In the genomic region with DNA sequence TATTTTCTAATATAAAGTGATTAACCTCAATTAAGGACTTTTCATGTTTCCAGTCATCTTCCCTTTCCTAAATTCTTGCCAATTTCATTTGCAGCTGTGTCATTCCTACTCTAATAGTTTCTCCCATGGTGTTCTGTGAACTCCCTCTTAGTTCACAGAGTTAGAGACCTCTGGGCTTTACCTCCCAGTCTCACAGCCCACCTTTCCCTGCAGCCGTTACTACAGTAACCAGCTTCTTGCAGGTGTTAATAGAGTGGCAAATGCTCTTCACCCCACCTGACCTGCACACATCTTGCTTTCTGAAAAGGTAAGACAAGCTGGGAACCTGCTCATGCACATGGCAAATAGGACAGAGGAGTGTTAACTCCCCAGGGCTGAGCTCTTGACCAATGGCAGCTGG, we compare ENCODE assay signal across 24 cellular contexts.
"Had no signal": no experiment of that assay in that cellular context is flagged by ENCODE, and none has a peak within 500 bp of the region (broad histone marks: within the 10 kb centered on the region; RNA-seq: fewer than 3 reads in every experiment).

No MANE protein-coding gene starts in this region.

- H3K9me3 ChIP-seq: colonic mucosa, esophagus muscularis mucosa, gastroesophageal sphincter, heart left ventricle, left lung, lower lobe of right lung, mucosa of descending colon had no signal

- H3K36me3 ChIP-seq: colonic mucosa, esophagus muscularis mucosa, gastroesophageal sphincter, heart left ventricle, left lung, lower lobe of right lung had no signal

- H3K4me3 ChIP-seq: colonic mucosa, esophagus muscularis mucosa, gastroesophageal sphincter, heart left ventricle, hepatocyte, left lung, lower lobe of right lung, mucosa of descending colon had no signal

- H3K27ac ChIP-seq: colonic mucosa, esophagus muscularis mucosa, foreskin keratinocyte, gastroesophageal sphincter, heart left ventricle, hepatocyte, left lung, lower lobe of right lung had no signal

- H3K27ac Mint-ChIP-seq: dendritic cell treated with granulocyte-macrophage colony-stimulating factor and Interleukin-4, amounts not matched to agents 40 ng/mL and 50 ng/mL, for 4 days; effector memory CD8-positive, alpha-beta T cell; mesothelial cell of epicardium; naive thymus-derived CD8-positive, alpha-beta T cell had no signal

- FAIRE-seq: endothelial cell of umbilical vein, frontal cortex, islet of Langerhans, keratinocyte had no signal

- H3K4me2 ChIP-seq: hepatocyte had no signal

- H2AFZ ChIP-seq: hepatocyte had no signal

- H3K27me3 ChIP-seq: colonic mucosa, esophagus muscularis mucosa, foreskin keratinocyte, gastroesophageal sphincter, heart left ventricle, hepatocyte, left lung had no signal

- DNase-seq: colonic mucosa; cortex of kidney; effector CD8-positive, alpha-beta T cell; effector memory CD8-positive, alpha-beta T cell; foreskin keratinocyte; heart left ventricle; hypothalamus; left cardiac atrium; left lung; left ventricle myocardium superior; lower lobe of right lung; mesenchymal stem cell; mucosa of descending colon; naive thymus-derived CD8-positive, alpha-beta T cell had no signal

- H3K4me1 Mint-ChIP-seq: naive B cell had no signal

- H3K9me3 Mint-ChIP-seq: dendritic cell treated with granulocyte-macrophage colony-stimulating factor and Interleukin-4, amounts not matched to agents 40 ng/mL and 50 ng/mL, for 4 days; mesothelial cell of epicardium; naive B cell; naive thymus-derived CD8-positive, alpha-beta T cell had no signal

- H3K79me2 ChIP-seq: hepatocyte had no signal

- H3K27me3 Mint-ChIP-seq: dendritic cell treated with granulocyte-macrophage colony-stimulating factor and Interleukin-4, amounts not matched to agents 40 ng/mL and 50 ng/mL, for 4 days; effector memory CD8-positive, alpha-beta T cell had no signal

- H3K4me1 ChIP-seq: colonic mucosa, esophagus muscularis mucosa, foreskin keratinocyte, gastroesophageal sphincter, heart left ventricle, left lung, lower lobe of right lung had no signal

- H3K36me3 Mint-ChIP-seq: mesothelial cell of epicardium; naive B cell; naive thymus-derived CD8-positive, alpha-beta T cell had no signal

- H3K4me3 Mint-ChIP-seq: dendritic cell treated with granulocyte-macrophage colony-stimulating factor and Interleukin-4, amounts not matched to agents 40 ng/mL and 50 ng/mL, for 4 days; effector memory CD8-positive, alpha-beta T cell; mesothelial cell of epicardium; naive B cell; naive thymus-derived CD8-positive, alpha-beta T cell had no signal
